ENCODE assay signal across 22 cellular contexts in genomic region chr22:41530612-41531421, GRCh38. TPM values are rescaled to one million over a fixed set of nuclear protein-coding genes. Genes with fewer than 3 reads are reported as not detected.
DNase-seq lines count a peak whose midpoint lies in the region; ATAC-seq and TF ChIP-seq lines count a peak whose summit lies in the region.
"Had no signal": no experiment of that assay in that cellular context is flagged by ENCODE, and none has a peak within 500 bp of the region (broad histone marks: within the 10 kb centered on the region; RNA-seq: fewer than 3 reads in every experiment).

No MANE protein-coding gene starts in this region.

- POLR2A ChIA-PET in RWPE1 (lab: Yijun Ruan, JAX; ENCODE audit: low non-redundant PET), result no interaction called here

- intact Hi-C loops in right cardiac atrium (cut with DNase I), result no loop called here

- H3K4me3 ChIP-seq in right cardiac atrium (ENCODE audit: low read length), result no peak overlapping the region
- H3K4me3 ChIP-seq in stomach smooth muscle (ENCODE audit: low read length in 2 of 2), result no peak overlapping the region
- H3K4me3 ChIP-seq: adrenal gland, mucosa of descending colon, SJCRH30 had no signal

- DNase-seq in RWPE1 (ENCODE audit: low spot score) (no peak), cerebellar cortex (ENCODE audit: low spot score) (peak; percentile 39), right cardiac atrium (peak in 1 of 3 donors; percentile 53), Kasumi-1 (lab: John Stamatoyannopoulos, UW) (no peak), NCI-H69 (lab: John Stamatoyannopoulos, UW) (no peak)
- DNase-seq: activated CD8-positive, alpha-beta memory T cell treated with anti-CD3 and anti-CD28 coated beads for 24 hours; adrenal gland; BE2C; central memory CD4-positive, alpha-beta T cell; KG1; mucosa of descending colon; NCI-H1105; NCI-H526 treated with DMSO at 0.1 percent for 48 hours; occipital lobe; SJCRH30; stimulated activated CD4-positive, alpha-beta T cell treated with anti-CD3 and anti-CD28 coated beads, Interleukin-1b, Interleukin-23, amount 100 ng/mL, for 48 hours; stimulated activated naive CD8-positive, alpha-beta T cell treated with anti-CD3 and anti-CD28 coated beads, Interleukin-15, amount 100 ng/mL, for 72 hours had no signal

- no peak for ATAC-seq in right cardiac atrium
- ATAC-seq in HG03045 (IDR thresholded peaks at IDR 0.05; ENCODE audit: unreplicated experiment), result no peak
- ATAC-seq: activated T-helper 17 cell treated with anti-CD3 and anti-CD28 coated beads, Interleukin-2, amount 50 U/mL, for 72 hours; mucosa of descending colon; sciatic nerve; stimulated activated naive CD8-positive, alpha-beta T cell treated with anti-CD3 and anti-CD28 coated beads, Interleukin-15, amount 100 ng/mL, for 72 hours had no signal

- H3K27me3 ChIP-seq in right cardiac atrium (ENCODE audit: control insufficient read depth, insufficient read depth) (no peaks in the 10 kb centered on the region), stomach smooth muscle (ENCODE audit: control insufficient read depth in 1 of 2, insufficient read depth in 2 of 2, low read length in 2 of 2) (no peaks in the 10 kb centered on the region)
- H3K27me3 ChIP-seq: adrenal gland, BE2C, SJCRH30 had no signal

- WGBS in right cardiac atrium, result 66% methylated on average over 28 of the region's 28 CpGs

- H3K4me1 ChIP-seq in right cardiac atrium (ENCODE audit: control insufficient read depth, insufficient read depth, low read length) (no peaks in the 10 kb centered on the region), stomach smooth muscle (ENCODE audit: control insufficient read depth, insufficient read depth, low read length) (peaks cover 31% of the 10 kb centered on the region)
- H3K4me1 ChIP-seq: BE2C, SJCRH30 had no signal

- TF ChIP-seq CTCF in RWPE1 (conservative IDR thresholded peaks at IDR 0.05; ENCODE audit: low read depth), result no peak

- no peak overlapping the region for H3K9ac ChIP-seq in stomach smooth muscle (ENCODE audit: low read length in 2 of 2)

- H3K36me3 ChIP-seq in stomach smooth muscle (ENCODE audit: control insufficient read depth in 2 of 2, insufficient read depth in 2 of 2, low read length in 2 of 2), result peaks cover 33 to 51% of the 10 kb centered on the region in 2 donors

- H3K9me3 ChIP-seq in right cardiac atrium (ENCODE audit: control insufficient read depth, low read length), result no peaks in the 10 kb centered on the region
- H3K9me3 ChIP-seq in stomach smooth muscle (ENCODE audit: control insufficient read depth in 2 of 2, low read length in 2 of 2), result no peaks in the 10 kb centered on the region
- H3K9me3 ChIP-seq: adrenal gland, BE2C, mucosa of descending colon, SJCRH30 had no signal

- H3K27ac ChIP-seq in RWPE1 (peak overlapping the region; percentile 61), right cardiac atrium (ENCODE audit: low read length) (peak overlapping the region; percentile 6), stomach smooth muscle (ENCODE audit: low read length) (peak overlapping the region; percentile 67)
- H3K27ac ChIP-seq: SJCRH30 had no signal

- CTCF ChIA-PET in RWPE1 (lab: Yijun Ruan, JAX), result no interaction called here

RNA-seq across cellular contexts. Expression of gene POLR3H, which starts 13.5 kb away (rescaled TPM):
- 10 to 100 TPM; 21.0 to 26.7 (median 25.3) TPM for total RNA-seq in right cardiac atrium
- polyA plus RNA-seq in right cardiac atrium, result 24.6 TPM

RNA-seq across cellular contexts. Expression of gene CSDC2, which starts 30.0 kb away (rescaled TPM):
- 100 to 1,000 TPM; 274 to 342 (median 287) TPM for total RNA-seq in right cardiac atrium
- polyA plus RNA-seq in right cardiac atrium, result 309 TPM
- total RNA-seq: activated T-helper 17 cell treated with anti-CD3 and anti-CD28 coated beads, Interleukin-2, amount 50 U/mL, for 72 hours; endothelial cell of umbilical vein had no signal
- polyA plus RNA-seq: endothelial cell of umbilical vein had no signal

RNA-seq across cellular contexts. Expression of gene PMM1, which starts 58.8 kb away (rescaled TPM):
- total RNA-seq in right cardiac atrium, result 10 to 100 TPM; 12.6 to 21.4 (median 18.3) TPM
- 19.1 TPM for polyA plus RNA-seq in right cardiac atrium

Comparison
In these comparisons a context has a peak if more than half of its experiments do, and no peak if none do; other contexts are left out.
1. H3K27ac ChIP-seq: peak in every context shown above with its lines; median percentile 67 in stomach smooth muscle; 61 in RWPE1; 6 in right cardiac atrium.